ENCODE assay signal across 1 cellular context in the genomic region with DNA sequence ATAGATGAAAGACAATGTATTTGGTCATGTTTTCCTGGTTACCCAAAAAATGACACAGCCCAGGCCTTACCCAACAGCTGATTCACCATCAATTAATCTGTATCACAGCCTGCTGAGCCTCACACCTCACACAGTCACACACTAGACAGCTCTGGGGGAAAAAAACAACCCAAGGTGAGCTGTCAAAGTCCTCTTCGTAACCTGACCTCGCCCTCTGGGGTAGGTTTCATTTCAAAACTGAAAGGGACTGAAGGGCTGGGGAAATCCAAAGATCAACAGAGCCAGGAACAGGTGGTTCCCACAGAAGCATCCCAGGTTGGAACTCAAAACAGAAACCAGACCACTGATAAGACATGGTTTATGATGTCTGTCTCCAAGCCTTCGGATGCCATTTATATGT.
A peak's percentile ranks its signal among the peaks of the same experiment; 100 is the strongest.
TF ChIP-seq lines count a peak whose summit lies in the region.

No MANE protein-coding gene starts in this region.

TF ChIP-seq in HepG2, 621 proteins besides CTCF, POLR2A, EP300 and RAD21 (continued from another document):
- TF ChIP-seq, protein P1, sequence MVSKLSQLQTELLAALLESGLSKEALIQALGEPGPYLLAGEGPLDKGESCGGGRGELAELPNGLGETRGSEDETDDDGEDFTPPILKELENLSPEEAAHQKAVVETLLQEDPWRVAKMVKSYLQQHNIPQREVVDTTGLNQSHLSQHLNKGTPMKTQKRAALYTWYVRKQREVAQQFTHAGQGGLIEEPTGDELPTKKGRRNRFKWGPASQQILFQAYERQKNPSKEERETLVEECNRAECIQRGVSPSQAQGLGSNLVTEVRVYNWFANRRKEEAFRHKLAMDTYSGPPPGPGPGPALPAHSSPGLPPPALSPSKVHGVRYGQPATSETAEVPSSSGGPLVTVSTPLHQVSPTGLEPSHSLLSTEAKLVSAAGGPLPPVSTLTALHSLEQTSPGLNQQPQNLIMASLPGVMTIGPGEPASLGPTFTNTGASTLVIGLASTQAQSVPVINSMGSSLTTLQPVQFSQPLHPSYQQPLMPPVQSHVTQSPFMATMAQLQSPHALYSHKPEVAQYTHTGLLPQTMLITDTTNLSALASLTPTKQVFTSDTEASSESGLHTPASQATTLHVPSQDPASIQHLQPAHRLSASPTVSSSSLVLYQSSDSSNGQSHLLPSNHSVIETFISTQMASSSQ (IDR thresholded peaks at IDR 0.05; ENCODE audit: low read depth) = no peak
- TF ChIP-seq, protein P1 (CRISPR knock-in tag; IDR thresholded peaks at IDR 0.05; ENCODE audit: borderline replicate concordance) = no peak
- no peak for TF ChIP-seq ZNF138 (CRISPR knock-in tag; IDR thresholded peaks at IDR 0.05; ENCODE audit: low read depth)
- TF ChIP-seq CCAR2 (optimal IDR thresholded peaks at IDR 0.05; ENCODE audit: low read depth, low read length) = no peak
- TF ChIP-seq JUN (CRISPR knock-in tag; IDR thresholded peaks at IDR 0.05) = no peak
- TF ChIP-seq, protein P2, sequence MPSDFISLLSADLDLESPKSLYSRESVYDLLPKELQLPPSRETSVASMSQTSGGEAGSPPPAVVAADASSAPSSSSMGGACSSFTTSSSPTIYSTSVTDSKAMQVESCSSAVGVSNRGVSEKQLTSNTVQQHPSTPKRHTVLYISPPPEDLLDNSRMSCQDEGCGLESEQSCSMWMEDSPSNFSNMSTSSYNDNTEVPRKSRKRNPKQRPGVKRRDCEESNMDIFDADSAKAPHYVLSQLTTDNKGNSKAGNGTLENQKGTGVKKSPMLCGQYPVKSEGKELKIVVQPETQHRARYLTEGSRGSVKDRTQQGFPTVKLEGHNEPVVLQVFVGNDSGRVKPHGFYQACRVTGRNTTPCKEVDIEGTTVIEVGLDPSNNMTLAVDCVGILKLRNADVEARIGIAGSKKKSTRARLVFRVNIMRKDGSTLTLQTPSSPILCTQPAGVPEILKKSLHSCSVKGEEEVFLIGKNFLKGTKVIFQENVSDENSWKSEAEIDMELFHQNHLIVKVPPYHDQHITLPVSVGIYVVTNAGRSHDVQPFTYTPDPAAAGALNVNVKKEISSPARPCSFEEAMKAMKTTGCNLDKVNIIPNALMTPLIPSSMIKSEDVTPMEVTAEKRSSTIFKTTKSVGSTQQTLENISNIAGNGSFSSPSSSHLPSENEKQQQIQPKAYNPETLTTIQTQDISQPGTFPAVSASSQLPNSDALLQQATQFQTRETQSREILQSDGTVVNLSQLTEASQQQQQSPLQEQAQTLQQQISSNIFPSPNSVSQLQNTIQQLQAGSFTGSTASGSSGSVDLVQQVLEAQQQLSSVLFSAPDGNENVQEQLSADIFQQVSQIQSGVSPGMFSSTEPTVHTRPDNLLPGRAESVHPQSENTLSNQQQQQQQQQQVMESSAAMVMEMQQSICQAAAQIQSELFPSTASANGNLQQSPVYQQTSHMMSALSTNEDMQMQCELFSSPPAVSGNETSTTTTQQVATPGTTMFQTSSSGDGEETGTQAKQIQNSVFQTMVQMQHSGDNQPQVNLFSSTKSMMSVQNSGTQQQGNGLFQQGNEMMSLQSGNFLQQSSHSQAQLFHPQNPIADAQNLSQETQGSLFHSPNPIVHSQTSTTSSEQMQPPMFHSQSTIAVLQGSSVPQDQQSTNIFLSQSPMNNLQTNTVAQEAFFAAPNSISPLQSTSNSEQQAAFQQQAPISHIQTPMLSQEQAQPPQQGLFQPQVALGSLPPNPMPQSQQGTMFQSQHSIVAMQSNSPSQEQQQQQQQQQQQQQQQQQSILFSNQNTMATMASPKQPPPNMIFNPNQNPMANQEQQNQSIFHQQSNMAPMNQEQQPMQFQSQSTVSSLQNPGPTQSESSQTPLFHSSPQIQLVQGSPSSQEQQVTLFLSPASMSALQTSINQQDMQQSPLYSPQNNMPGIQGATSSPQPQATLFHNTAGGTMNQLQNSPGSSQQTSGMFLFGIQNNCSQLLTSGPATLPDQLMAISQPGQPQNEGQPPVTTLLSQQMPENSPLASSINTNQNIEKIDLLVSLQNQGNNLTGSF (CRISPR knock-in tag; IDR thresholded peaks at IDR 0.05) = no peak
- no peak for TF ChIP-seq ZC3H4 (CRISPR knock-in tag; IDR thresholded peaks at IDR 0.05; ENCODE audit: borderline replicate concordance)
- peak; percentile 36; the same call in 1 of the 2 replicates for TF ChIP-seq SMC3 (IDR thresholded peaks at IDR 0.05; ENCODE audit: low read length)
- no peak for TF ChIP-seq ZBTB21 (CRISPR knock-in tag; IDR thresholded peaks at IDR 0.05)
- TF ChIP-seq MLLT10 (CRISPR knock-in tag; IDR thresholded peaks at IDR 0.05) = no peak
- TF ChIP-seq, protein P3, sequence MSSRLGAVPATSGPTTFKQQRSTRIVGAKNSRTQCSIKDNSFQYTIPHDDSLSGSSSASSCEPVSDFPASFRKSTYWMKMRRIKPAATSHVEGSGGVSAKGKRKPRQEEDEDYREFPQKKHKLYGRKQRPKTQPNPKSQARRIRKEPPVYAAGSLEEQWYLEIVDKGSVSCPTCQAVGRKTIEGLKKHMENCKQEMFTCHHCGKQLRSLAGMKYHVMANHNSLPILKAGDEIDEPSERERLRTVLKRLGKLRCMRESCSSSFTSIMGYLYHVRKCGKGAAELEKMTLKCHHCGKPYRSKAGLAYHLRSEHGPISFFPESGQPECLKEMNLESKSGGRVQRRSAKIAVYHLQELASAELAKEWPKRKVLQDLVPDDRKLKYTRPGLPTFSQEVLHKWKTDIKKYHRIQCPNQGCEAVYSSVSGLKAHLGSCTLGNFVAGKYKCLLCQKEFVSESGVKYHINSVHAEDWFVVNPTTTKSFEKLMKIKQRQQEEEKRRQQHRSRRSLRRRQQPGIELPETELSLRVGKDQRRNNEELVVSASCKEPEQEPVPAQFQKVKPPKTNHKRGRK (CRISPR knock-in tag; IDR thresholded peaks at IDR 0.05) = no peak
- TF ChIP-seq, protein P4, sequence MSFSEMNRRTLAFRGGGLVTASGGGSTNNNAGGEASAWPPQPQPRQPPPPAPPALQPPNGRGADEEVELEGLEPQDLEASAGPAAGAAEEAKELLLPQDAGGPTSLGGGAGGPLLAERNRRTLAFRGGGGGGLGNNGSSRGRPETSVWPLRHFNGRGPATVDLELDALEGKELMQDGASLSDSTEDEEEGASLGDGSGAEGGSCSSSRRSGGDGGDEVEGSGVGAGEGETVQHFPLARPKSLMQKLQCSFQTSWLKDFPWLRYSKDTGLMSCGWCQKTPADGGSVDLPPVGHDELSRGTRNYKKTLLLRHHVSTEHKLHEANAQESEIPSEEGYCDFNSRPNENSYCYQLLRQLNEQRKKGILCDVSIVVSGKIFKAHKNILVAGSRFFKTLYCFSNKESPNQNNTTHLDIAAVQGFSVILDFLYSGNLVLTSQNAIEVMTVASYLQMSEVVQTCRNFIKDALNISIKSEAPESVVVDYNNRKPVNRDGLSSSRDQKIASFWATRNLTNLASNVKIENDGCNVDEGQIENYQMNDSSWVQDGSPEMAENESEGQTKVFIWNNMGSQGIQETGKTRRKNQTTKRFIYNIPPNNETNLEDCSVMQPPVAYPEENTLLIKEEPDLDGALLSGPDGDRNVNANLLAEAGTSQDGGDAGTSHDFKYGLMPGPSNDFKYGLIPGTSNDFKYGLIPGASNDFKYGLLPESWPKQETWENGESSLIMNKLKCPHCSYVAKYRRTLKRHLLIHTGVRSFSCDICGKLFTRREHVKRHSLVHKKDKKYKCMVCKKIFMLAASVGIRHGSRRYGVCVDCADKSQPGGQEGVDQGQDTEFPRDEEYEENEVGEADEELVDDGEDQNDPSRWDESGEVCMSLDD (CRISPR knock-in tag; IDR thresholded peaks at IDR 0.05; ENCODE audit: borderline replicate concordance) = no peak
- no peak for TF ChIP-seq ZC3H13 (CRISPR knock-in tag; IDR thresholded peaks at IDR 0.05)
- TF ChIP-seq, protein P5, sequence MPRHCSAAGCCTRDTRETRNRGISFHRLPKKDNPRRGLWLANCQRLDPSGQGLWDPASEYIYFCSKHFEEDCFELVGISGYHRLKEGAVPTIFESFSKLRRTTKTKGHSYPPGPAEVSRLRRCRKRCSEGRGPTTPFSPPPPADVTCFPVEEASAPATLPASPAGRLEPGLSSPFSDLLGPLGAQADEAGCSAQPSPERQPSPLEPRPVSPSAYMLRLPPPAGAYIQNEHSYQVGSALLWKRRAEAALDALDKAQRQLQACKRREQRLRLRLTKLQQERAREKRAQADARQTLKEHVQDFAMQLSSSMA (CRISPR knock-in tag; IDR thresholded peaks at IDR 0.05) = 0 out of 2 replicates have a peak, but pooled peaks have one; percentile 44
- TF ChIP-seq TOPORS (CRISPR knock-in tag; IDR thresholded peaks at IDR 0.05) = no peak
- TF ChIP-seq, protein P6, sequence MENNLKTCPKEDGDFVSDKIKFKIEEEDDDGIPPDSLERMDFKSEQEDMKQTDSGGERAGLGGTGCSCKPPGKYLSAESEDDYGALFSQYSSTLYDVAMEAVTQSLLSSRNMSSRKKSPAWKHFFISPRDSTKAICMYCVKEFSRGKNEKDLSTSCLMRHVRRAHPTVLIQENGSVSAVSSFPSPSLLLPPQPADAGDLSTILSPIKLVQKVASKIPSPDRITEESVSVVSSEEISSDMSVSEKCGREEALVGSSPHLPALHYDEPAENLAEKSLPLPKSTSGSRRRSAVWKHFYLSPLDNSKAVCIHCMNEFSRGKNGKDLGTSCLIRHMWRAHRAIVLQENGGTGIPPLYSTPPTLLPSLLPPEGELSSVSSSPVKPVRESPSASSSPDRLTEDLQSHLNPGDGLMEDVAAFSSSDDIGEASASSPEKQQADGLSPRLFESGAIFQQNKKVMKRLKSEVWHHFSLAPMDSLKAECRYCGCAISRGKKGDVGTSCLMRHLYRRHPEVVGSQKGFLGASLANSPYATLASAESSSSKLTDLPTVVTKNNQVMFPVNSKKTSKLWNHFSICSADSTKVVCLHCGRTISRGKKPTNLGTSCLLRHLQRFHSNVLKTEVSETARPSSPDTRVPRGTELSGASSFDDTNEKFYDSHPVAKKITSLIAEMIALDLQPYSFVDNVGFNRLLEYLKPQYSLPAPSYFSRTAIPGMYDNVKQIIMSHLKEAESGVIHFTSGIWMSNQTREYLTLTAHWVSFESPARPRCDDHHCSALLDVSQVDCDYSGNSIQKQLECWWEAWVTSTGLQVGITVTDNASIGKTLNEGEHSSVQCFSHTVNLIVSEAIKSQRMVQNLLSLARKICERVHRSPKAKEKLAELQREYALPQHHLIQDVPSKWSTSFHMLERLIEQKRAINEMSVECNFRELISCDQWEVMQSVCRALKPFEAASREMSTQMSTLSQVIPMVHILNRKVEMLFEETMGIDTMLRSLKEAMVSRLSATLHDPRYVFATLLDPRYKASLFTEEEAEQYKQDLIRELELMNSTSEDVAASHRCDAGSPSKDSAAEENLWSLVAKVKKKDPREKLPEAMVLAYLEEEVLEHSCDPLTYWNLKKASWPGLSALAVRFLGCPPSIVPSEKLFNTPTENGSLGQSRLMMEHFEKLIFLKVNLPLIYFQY (CRISPR knock-in tag; IDR thresholded peaks at IDR 0.05; ENCODE audit: borderline replicate concordance) = no peak
- TF ChIP-seq ELF3 (CRISPR knock-in tag; IDR thresholded peaks at IDR 0.05) = peak; percentile 44; the same call in 1 of the 2 replicates
- no peak for TF ChIP-seq ZNF761 (CRISPR knock-in tag; conservative IDR thresholded peaks at IDR 0.05)
- TF ChIP-seq, protein P7, sequence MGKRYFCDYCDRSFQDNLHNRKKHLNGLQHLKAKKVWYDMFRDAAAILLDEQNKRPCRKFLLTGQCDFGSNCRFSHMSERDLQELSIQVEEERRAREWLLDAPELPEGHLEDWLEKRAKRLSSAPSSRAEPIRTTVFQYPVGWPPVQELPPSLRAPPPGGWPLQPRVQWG (CRISPR knock-in tag; IDR thresholded peaks at IDR 0.05; ENCODE audit: borderline replicate concordance, low read depth) = no peak
- peak; percentile 64; the same call in 1 of the 2 replicates for TF ChIP-seq MXD4 (CRISPR knock-in tag; IDR thresholded peaks at IDR 0.05)
- TF ChIP-seq MED1 (CRISPR knock-in tag; IDR thresholded peaks at IDR 0.05) = peak; percentile 77
- TF ChIP-seq ZNF713 (CRISPR knock-in tag; IDR thresholded peaks at IDR 0.05) = no peak; the same call in 1 of the 2 replicates
- no peak for TF ChIP-seq HMGA1 (CRISPR knock-in tag; conservative IDR thresholded peaks at IDR 0.05)
- TF ChIP-seq ZNF484 (CRISPR knock-in tag; IDR thresholded peaks at IDR 0.05; ENCODE audit: borderline replicate concordance, low read depth) = no peak
- no peak for TF ChIP-seq MAF1 (CRISPR knock-in tag; IDR thresholded peaks at IDR 0.05; ENCODE audit: borderline replicate concordance)
- TF ChIP-seq, protein P8, sequence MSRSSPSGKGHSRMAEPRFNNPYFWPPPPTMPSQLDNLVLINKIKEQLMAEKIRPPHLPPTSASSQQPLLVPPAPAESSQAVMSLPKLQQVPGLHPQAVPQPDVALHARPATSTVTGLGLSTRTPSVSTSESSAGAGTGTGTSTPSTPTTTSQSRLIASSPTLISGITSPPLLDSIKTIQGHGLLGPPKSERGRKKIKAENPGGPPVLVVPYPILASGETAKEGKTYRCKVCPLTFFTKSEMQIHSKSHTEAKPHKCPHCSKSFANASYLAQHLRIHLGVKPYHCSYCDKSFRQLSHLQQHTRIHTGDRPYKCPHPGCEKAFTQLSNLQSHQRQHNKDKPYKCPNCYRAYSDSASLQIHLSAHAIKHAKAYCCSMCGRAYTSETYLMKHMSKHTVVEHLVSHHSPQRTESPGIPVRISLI (CRISPR knock-in tag; IDR thresholded peaks at IDR 0.05; ENCODE audit: borderline replicate concordance) = peak; percentile 92
- TF ChIP-seq ZNF510 (CRISPR knock-in tag; IDR thresholded peaks at IDR 0.05; ENCODE audit: low read depth) = no peak
- TF ChIP-seq, protein P9, sequence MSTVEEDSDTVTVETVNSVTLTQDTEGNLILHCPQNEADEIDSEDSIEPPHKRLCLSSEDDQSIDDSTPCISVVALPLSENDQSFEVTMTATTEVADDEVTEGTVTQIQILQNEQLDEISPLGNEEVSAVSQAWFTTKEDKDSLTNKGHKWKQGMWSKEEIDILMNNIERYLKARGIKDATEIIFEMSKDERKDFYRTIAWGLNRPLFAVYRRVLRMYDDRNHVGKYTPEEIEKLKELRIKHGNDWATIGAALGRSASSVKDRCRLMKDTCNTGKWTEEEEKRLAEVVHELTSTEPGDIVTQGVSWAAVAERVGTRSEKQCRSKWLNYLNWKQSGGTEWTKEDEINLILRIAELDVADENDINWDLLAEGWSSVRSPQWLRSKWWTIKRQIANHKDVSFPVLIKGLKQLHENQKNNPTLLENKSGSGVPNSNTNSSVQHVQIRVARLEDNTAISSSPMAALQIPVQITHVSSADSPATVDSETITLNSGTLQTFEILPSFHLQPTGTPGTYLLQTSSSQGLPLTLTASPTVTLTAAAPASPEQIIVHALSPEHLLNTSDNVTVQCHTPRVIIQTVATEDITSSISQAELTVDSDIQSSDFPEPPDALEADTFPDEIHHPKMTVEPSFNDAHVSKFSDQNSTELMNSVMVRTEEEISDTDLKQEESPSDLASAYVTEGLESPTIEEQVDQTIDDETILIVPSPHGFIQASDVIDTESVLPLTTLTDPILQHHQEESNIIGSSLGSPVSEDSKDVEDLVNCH (CRISPR knock-in tag; IDR thresholded peaks at IDR 0.05) = no peak
- no peak for TF ChIP-seq THYN1 (CRISPR knock-in tag; IDR thresholded peaks at IDR 0.05; ENCODE audit: borderline replicate concordance, low read depth)
- TF ChIP-seq ASH2L (IDR thresholded peaks at IDR 0.05; ENCODE audit: insufficient read length, low read depth, low read length) = peak; percentile 40
- TF ChIP-seq KAT7 (CRISPR knock-in tag; IDR thresholded peaks at IDR 0.05; ENCODE audit: borderline replicate concordance) = no peak
